Comparison of ENCODE assay signal across 29 cellular contexts in genomic region chr6:161437851-161438250, GRCh38.
"Had no signal": no experiment of that assay in that cellular context is flagged by ENCODE, and none has a peak within 500 bp of the region (broad histone marks: within the 10 kb centered on the region; RNA-seq: fewer than 3 reads in every experiment).

No MANE protein-coding gene starts in this region.

- H3K27me3 ChIP-seq: breast epithelium, colonic mucosa, dorsolateral prefrontal cortex, esophagus muscularis mucosa, gastroesophageal sphincter, heart left ventricle, right lobe of liver, stomach, vagina had no signal

- H3K9ac ChIP-seq: parathyroid adenoma had no signal

- H3K4me3 Mint-ChIP-seq: activated B cell treated with CpG ODN at 0.5 μM for 24 hours; activated CD4-positive, alpha-beta T cell treated with anti-CD3 and anti-CD28 coated beads for 36 hours; activated naive CD8-positive, alpha-beta T cell treated with anti-CD3 and anti-CD28 coated beads for 36 hours; central memory CD8-positive, alpha-beta T cell; effector memory CD8-positive, alpha-beta T cell; memory B cell; nephron; stimulated activated memory B cell treated with anti-CD40 and anti-IgM and Interleukin-4, amounts not matched to agents 10 μg/mL and 1 μg/mL and 100 μg/mL, for 72 hours; type B pancreatic cell had no signal

- H3K27me3 Mint-ChIP-seq: activated B cell treated with CpG ODN at 0.5 μM for 24 hours; activated CD4-positive, alpha-beta T cell treated with anti-CD3 and anti-CD28 coated beads for 36 hours; activated naive CD8-positive, alpha-beta T cell treated with anti-CD3 and anti-CD28 coated beads for 36 hours; central memory CD8-positive, alpha-beta T cell; stimulated activated memory B cell treated with anti-CD40 and anti-IgM and Interleukin-4, amounts not matched to agents 10 μg/mL and 1 μg/mL and 100 μg/mL, for 72 hours; type B pancreatic cell had no signal

- H3K36me3 Mint-ChIP-seq: activated naive CD8-positive, alpha-beta T cell treated with anti-CD3 and anti-CD28 coated beads for 36 hours; memory B cell; stimulated activated memory B cell treated with anti-CD40 and anti-IgM and Interleukin-4, amounts not matched to agents 10 μg/mL and 1 μg/mL and 100 μg/mL, for 72 hours; type B pancreatic cell had no signal

- H3K79me2 ChIP-seq: parathyroid adenoma had no signal

- H2AFZ ChIP-seq: parathyroid adenoma had no signal

- ATAC-seq: activated CD4-positive, alpha-beta T cell treated with anti-CD3 and anti-CD28 coated beads for 36 hours; effector memory CD8-positive, alpha-beta T cell; gastroesophageal sphincter; heart left ventricle; right lobe of liver; stimulated activated memory B cell treated with anti-CD40 and anti-IgM and Interleukin-4, amounts not matched to agents 10 μg/mL and 1 μg/mL and 100 μg/mL, for 72 hours had no signal

- H3K36me3 ChIP-seq: breast epithelium, colonic mucosa, esophagus muscularis mucosa, gastroesophageal sphincter, heart left ventricle, right lobe of liver, stomach, vagina had no signal

- H3K9me3 ChIP-seq: breast epithelium, colonic mucosa, esophagus muscularis mucosa, gastroesophageal sphincter, heart left ventricle, right lobe of liver, stomach, vagina had no signal

- H3K27ac ChIP-seq: colonic mucosa, parathyroid adenoma, right lobe of liver, stomach, vagina had no signal

- DNase-seq: activated B cell treated with CpG ODN at 0.5 μM for 24 hours; activated CD4-positive, alpha-beta T cell treated with anti-CD3 and anti-CD28 coated beads for 36 hours; activated CD4-positive, alpha-beta T cell treated with anti-CD3 and anti-CD28 coated beads, Interleukin-2, amount 50 U/mL, for 4 hours; activated CD8-positive, alpha-beta memory T cell treated with anti-CD3 and anti-CD28 coated beads for 24 hours; activated CD8-positive, alpha-beta memory T cell treated with anti-CD3 and anti-CD28 coated beads, Interleukin-2, amount 50 U/mL, for 4 hours; activated naive CD4-positive, alpha-beta T cell treated with Interleukin-2 at 50 U/mL for 16 hours; activated naive CD8-positive, alpha-beta T cell treated with anti-CD3 and anti-CD28 coated beads for 36 hours; activated T-cell treated with anti-CD3 and anti-CD28 coated beads, Interleukin-2, amount 50 U/mL, for 48 hours; colonic mucosa; effector memory CD8-positive, alpha-beta T cell; heart left ventricle; right lobe of liver; small intestine; stomach; T-helper 9 cell had no signal

- H3K9me3 Mint-ChIP-seq: activated B cell treated with CpG ODN at 0.5 μM for 24 hours; activated naive CD8-positive, alpha-beta T cell treated with anti-CD3 and anti-CD28 coated beads for 36 hours; central memory CD8-positive, alpha-beta T cell; effector memory CD8-positive, alpha-beta T cell; memory B cell; nephron; stimulated activated memory B cell treated with anti-CD40 and anti-IgM and Interleukin-4, amounts not matched to agents 10 μg/mL and 1 μg/mL and 100 μg/mL, for 72 hours; type B pancreatic cell had no signal

- H3K4me3 ChIP-seq: breast epithelium, colonic mucosa, esophagus muscularis mucosa, gastroesophageal sphincter, right lobe of liver, stomach, vagina had no signal

- FAIRE-seq: astrocyte, endothelial cell of umbilical vein, islet of Langerhans, small intestine had no signal

- H3K4me1 Mint-ChIP-seq: activated B cell treated with CpG ODN at 0.5 μM for 24 hours; activated CD4-positive, alpha-beta T cell treated with anti-CD3 and anti-CD28 coated beads for 36 hours; activated naive CD8-positive, alpha-beta T cell treated with anti-CD3 and anti-CD28 coated beads for 36 hours; central memory CD8-positive, alpha-beta T cell; memory B cell; stimulated activated memory B cell treated with anti-CD40 and anti-IgM and Interleukin-4, amounts not matched to agents 10 μg/mL and 1 μg/mL and 100 μg/mL, for 72 hours had no signal

- H3K4me1 ChIP-seq: colonic mucosa, parathyroid adenoma, right lobe of liver had no signal

- H3K27ac Mint-ChIP-seq: activated B cell treated with CpG ODN at 0.5 μM for 24 hours; activated CD4-positive, alpha-beta T cell treated with anti-CD3 and anti-CD28 coated beads for 36 hours; effector memory CD8-positive, alpha-beta T cell; memory B cell; stimulated activated memory B cell treated with anti-CD40 and anti-IgM and Interleukin-4, amounts not matched to agents 10 μg/mL and 1 μg/mL and 100 μg/mL, for 72 hours; type B pancreatic cell had no signal
